ENCODE assay signal across 1 cellular context in genomic region chr19:8158411-8159074, GRCh38.
TF ChIP-seq lines count a peak whose summit lies in the region.

No MANE protein-coding gene starts in this region.

TF ChIP-seq in HepG2, 621 proteins besides CTCF, POLR2A, EP300 and RAD21 (continued from another document and continues in another):
- TF ChIP-seq POGK (CRISPR knock-in tag; conservative IDR thresholded peaks at IDR 0.05), result 0 out of 2 replicates have a peak, but pooled peaks have one; percentile 29
- TF ChIP-seq ZNF83 (CRISPR knock-in tag; IDR thresholded peaks at IDR 0.05; ENCODE audit: borderline replicate concordance), result no peak
- TF ChIP-seq NR2F2 (IDR thresholded peaks at IDR 0.05; ENCODE audit: borderline replicate concordance, low read depth), result peak; percentile 43; the same call in 1 of the 2 replicates
- TF ChIP-seq STAG1 (CRISPR knock-in tag; IDR thresholded peaks at IDR 0.05), result peak; percentile 92
- TF ChIP-seq ZBTB40 (IDR thresholded peaks at IDR 0.05), result no peak
- no peak for TF ChIP-seq ZBTB40 (CRISPR knock-in tag; IDR thresholded peaks at IDR 0.05)
- peak; percentile 99 for TF ChIP-seq ZFP36 (IDR thresholded peaks at IDR 0.05; ENCODE audit: borderline replicate concordance, low read depth, low read length, partially characterized antibody)
- TF ChIP-seq ZUFSP (CRISPR knock-in tag; IDR thresholded peaks at IDR 0.05; ENCODE audit: borderline replicate concordance), result peak; percentile 4; the same call in 1 of the 2 replicates
- 0 out of 2 replicates have a peak, but pooled peaks have one; percentile 27 for TF ChIP-seq HMG20A (CRISPR knock-in tag; IDR thresholded peaks at IDR 0.05; ENCODE audit: borderline replicate concordance)
- TF ChIP-seq KLF15 (CRISPR knock-in tag; IDR thresholded peaks at IDR 0.05; ENCODE audit: borderline replicate concordance), result no peak
- peak; percentile 31; the same call in 1 of the 2 replicates for TF ChIP-seq TSC22D2 (CRISPR knock-in tag; IDR thresholded peaks at IDR 0.05; ENCODE audit: borderline replicate concordance)
- TF ChIP-seq ZNF580 (CRISPR knock-in tag; IDR thresholded peaks at IDR 0.05; ENCODE audit: borderline replicate concordance, low read depth), result peak; percentile 58; the same call in 1 of the 2 replicates
- 0 out of 2 replicates have a peak, but pooled peaks have one; percentile 26 for TF ChIP-seq SOX5 (CRISPR knock-in tag; IDR thresholded peaks at IDR 0.05; ENCODE audit: borderline replicate concordance)
- TF ChIP-seq ZMYM2 (CRISPR knock-in tag; IDR thresholded peaks at IDR 0.05), result peak; percentile 70
- no peak for TF ChIP-seq TCF7L2 (IDR thresholded peaks at IDR 0.05; ENCODE audit: low read depth, low read length)
- TF ChIP-seq PAXIP1 (CRISPR knock-in tag; conservative IDR thresholded peaks at IDR 0.05), result peak; percentile 31; the same call in 1 of the 2 replicates
- 0 out of 2 replicates have a peak, but pooled peaks have one; percentile 37 for TF ChIP-seq MAX (IDR thresholded peaks at IDR 0.05)
- peak; percentile 65 for TF ChIP-seq ARID3A (IDR thresholded peaks at IDR 0.05; ENCODE audit: low read depth, low read length)
- TF ChIP-seq ZNF614 (CRISPR knock-in tag; IDR thresholded peaks at IDR 0.05; ENCODE audit: borderline replicate concordance), result peak; percentile 50; the same call in 1 of the 2 replicates
- TF ChIP-seq ZNF274 (CRISPR knock-in tag; IDR thresholded peaks at IDR 0.05), result no peak
- TF ChIP-seq ZNF883 (CRISPR knock-in tag; IDR thresholded peaks at IDR 0.05; ENCODE audit: not compliant biosample characterization), result no peak
- peak; percentile 94 for TF ChIP-seq SMC3 (IDR thresholded peaks at IDR 0.05; ENCODE audit: low read length)
- no peak for TF ChIP-seq SCMH1 (CRISPR knock-in tag; IDR thresholded peaks at IDR 0.05; ENCODE audit: borderline replicate concordance)
- no peak for TF ChIP-seq ZBTB26 (CRISPR knock-in tag; IDR thresholded peaks at IDR 0.05; ENCODE audit: borderline replicate concordance)
- no peak for TF ChIP-seq ZNF703 (CRISPR knock-in tag; IDR thresholded peaks at IDR 0.05; ENCODE audit: borderline replicate concordance)
- no peak for TF ChIP-seq SP140L (CRISPR knock-in tag; IDR thresholded peaks at IDR 0.05; ENCODE audit: borderline replicate concordance)
- TF ChIP-seq NCOA5 (CRISPR knock-in tag; IDR thresholded peaks at IDR 0.05), result no peak
- peak in 1 of 2 experiments; percentile 33; a peak in 2 of 4 replicates for TF ChIP-seq HMGXB4 (CRISPR knock-in tag; IDR thresholded peaks at IDR 0.05; ENCODE audit: borderline replicate concordance in 1 of 2, low read depth in 1 of 2)
- TF ChIP-seq SAP130 (CRISPR knock-in tag; IDR thresholded peaks at IDR 0.05; ENCODE audit: low read depth), result peak; percentile 59
- no peak for TF ChIP-seq BCL6 (CRISPR knock-in tag; IDR thresholded peaks at IDR 0.05)
- peak; percentile 42; the same call in 1 of the 2 replicates for TF ChIP-seq GATAD1 (CRISPR knock-in tag; IDR thresholded peaks at IDR 0.05)
- peak; percentile 64 for TF ChIP-seq ZMYM4 (CRISPR knock-in tag; IDR thresholded peaks at IDR 0.05)
- no peak for TF ChIP-seq SOX13 (IDR thresholded peaks at IDR 0.05)
- TF ChIP-seq SOX13 (CRISPR knock-in tag; conservative IDR thresholded peaks at IDR 0.05 in 1 of 2, IDR thresholded peaks at IDR 0.05 in 1 of 2), result peak in 1 of 2 experiments; percentile 7; a peak in 1 of 4 replicates
- TF ChIP-seq PITX1 (CRISPR knock-in tag; IDR thresholded peaks at IDR 0.05), result peak; percentile 50; the same call in 1 of the 2 replicates
- 0 out of 2 replicates have a peak, but pooled peaks have one; percentile 56 for TF ChIP-seq SMAD3 (CRISPR knock-in tag; IDR thresholded peaks at IDR 0.05)
- 0 out of 2 replicates have a peak, but pooled peaks have one; percentile 26 for TF ChIP-seq ZBTB7B (CRISPR knock-in tag; IDR thresholded peaks at IDR 0.05)
